Comparison of ENCODE assay signal across 1 cellular context in the genomic region with DNA sequence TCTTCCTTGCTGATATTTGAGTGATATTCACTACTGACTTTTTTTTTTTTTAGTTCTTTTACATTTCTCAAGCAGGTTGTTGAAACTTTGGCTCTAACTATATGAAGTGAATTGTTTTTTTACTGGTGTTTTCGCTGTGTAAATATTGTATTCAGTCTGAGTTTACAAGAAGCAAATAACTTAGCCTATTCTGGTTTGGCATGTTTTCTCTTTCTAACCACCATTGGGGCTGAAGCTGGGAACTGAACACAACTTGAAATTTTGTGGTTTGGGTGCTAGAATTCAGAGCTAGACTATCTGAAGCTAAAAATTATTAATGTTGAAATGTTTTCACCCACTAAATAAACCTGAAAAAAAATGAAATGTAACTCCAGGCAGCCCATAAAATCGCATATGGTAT.
TF ChIP-seq lines count a peak whose summit lies in the region.

No MANE protein-coding gene starts in this region.

TF ChIP-seq in IMR-90, 13 proteins besides CTCF, POLR2A, EP300 and RAD21:
- no peak for TF ChIP-seq MXI1 (IDR thresholded peaks at IDR 0.05; ENCODE audit: borderline replicate concordance, low read depth, low read length)
- no peak for TF ChIP-seq SMC3 (IDR thresholded peaks at IDR 0.05; ENCODE audit: low read depth, low read length)
- no peak for TF ChIP-seq NFE2L2 (IDR thresholded peaks at IDR 0.05; ENCODE audit: low read depth, low read length)
- no peak for TF ChIP-seq RCOR1 (IDR thresholded peaks at IDR 0.05; ENCODE audit: insufficient replicate concordance, low read length)
- TF ChIP-seq, protein P1, sequence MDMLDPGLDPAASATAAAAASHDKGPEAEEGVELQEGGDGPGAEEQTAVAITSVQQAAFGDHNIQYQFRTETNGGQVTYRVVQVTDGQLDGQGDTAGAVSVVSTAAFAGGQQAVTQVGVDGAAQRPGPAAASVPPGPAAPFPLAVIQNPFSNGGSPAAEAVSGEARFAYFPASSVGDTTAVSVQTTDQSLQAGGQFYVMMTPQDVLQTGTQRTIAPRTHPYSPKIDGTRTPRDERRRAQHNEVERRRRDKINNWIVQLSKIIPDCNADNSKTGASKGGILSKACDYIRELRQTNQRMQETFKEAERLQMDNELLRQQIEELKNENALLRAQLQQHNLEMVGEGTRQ (IDR thresholded peaks at IDR 0.05; ENCODE audit: low read depth, low read length) = no peak
- TF ChIP-seq RFX5 (IDR thresholded peaks at IDR 0.05; ENCODE audit: low read depth, low read length) = no peak
- no peak for TF ChIP-seq MAZ (IDR thresholded peaks at IDR 0.05; ENCODE audit: borderline replicate concordance, low read depth, low read length)
- TF ChIP-seq BHLHE40 (IDR thresholded peaks at IDR 0.05; ENCODE audit: low read depth, low read length) = no peak
- no peak for TF ChIP-seq MAFK (IDR thresholded peaks at IDR 0.05; ENCODE audit: low read depth, low read length)
- no peak for TF ChIP-seq CEBPB (IDR thresholded peaks at IDR 0.05; ENCODE audit: low read depth, low read length)
